In the genomic region with DNA sequence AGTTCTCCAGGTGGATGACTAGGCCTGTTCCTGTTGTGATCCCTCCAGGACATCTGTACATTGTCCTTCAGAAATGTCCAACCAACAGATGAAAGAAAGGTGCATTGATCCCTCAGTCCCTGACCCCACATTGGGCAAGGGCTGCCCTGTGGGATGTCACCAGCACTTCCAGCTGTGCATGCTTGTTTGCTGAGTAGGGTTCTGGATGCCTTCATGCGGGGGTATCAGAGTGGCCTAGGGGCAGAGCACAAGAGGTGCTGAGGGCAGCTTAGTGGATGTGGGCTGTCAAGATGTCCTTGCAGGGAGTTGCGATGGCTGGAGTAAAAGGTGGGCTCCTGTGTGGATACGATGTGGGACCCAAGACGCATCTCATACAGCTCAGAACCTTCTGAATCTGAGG, we compare ENCODE assay signal across 2 cellular contexts.
TF ChIP-seq lines count a peak whose summit lies in the region.

No MANE protein-coding gene starts in this region.

TF ChIP-seq in HEK293, 187 proteins besides CTCF, POLR2A, EP300 and RAD21:
- no peak for TF ChIP-seq ZNF362 (tag by site-specific recombination; IDR thresholded peaks at IDR 0.05)
- TF ChIP-seq ZIC2 (tag by site-specific recombination; IDR thresholded peaks at IDR 0.05) = peak; percentile 27; the same call in 1 of the 2 replicates
- no peak for TF ChIP-seq GLIS1 (tag by site-specific recombination; IDR thresholded peaks at IDR 0.05)

TF ChIP-seq in H1, 55 proteins besides CTCF, POLR2A, EP300 and RAD21 (continued from another document):
- TF ChIP-seq GTF2F1 (IDR thresholded peaks at IDR 0.05; ENCODE audit: borderline replicate concordance, low read depth, low read length) (no peak), RFX5 (IDR thresholded peaks at IDR 0.05; ENCODE audit: borderline replicate concordance, low read depth, low read length) (no peak), HDAC2 (IDR thresholded peaks at IDR 0.05; ENCODE audit: borderline replicate concordance in 1 of 2, low read depth in 2 of 2, low read length in 2 of 2) (no peak), GABPA (IDR thresholded peaks at IDR 0.05; ENCODE audit: borderline replicate concordance, insufficient read depth, low read length) (no peak), SIRT6 (IDR thresholded peaks at IDR 0.05; ENCODE audit: low read length) (no peak), POU5F1 (IDR thresholded peaks at IDR 0.05; ENCODE audit: low read depth, low read length) (no peak)
TF ChIP-seq in H1: peak in this region for 0.
